8 cellular contexts compared by ENCODE assay signal in genomic region chr2:69385443-69386151, GRCh38. TPM values are rescaled to one million over a fixed set of nuclear protein-coding genes. Genes with fewer than 3 reads are reported as not detected.
DNase-seq lines count a peak whose midpoint lies in the region; ATAC-seq and TF ChIP-seq lines count a peak whose summit lies in the region.

No MANE protein-coding gene starts in this region.

- H3K4me1 ChIP-seq in sigmoid colon, result peaks cover 0 to 55% (median 21%) of the 10 kb centered on the region in 4 donors

- H3K4me3 ChIP-seq in GM12864 (ENCODE audit: low read depth, low read length) (peak overlapping the region; percentile 66), epithelial cell of proximal tubule (ENCODE audit: low read depth, low read length) (peak overlapping the region; percentile 82), sigmoid colon (peak overlapping the region in 3 of 4 donors; percentile 78 to 99 (median 84))

- H3K9me3 ChIP-seq in sigmoid colon, result no peaks in the 10 kb centered on the region

- ATAC-seq in GM18511 (IDR thresholded peaks at IDR 0.05; ENCODE audit: unreplicated experiment) (no peak), GM19328 (IDR thresholded peaks at IDR 0.05; ENCODE audit: unreplicated experiment) (no peak)

- DNase-seq in GM12864 (ENCODE audit: low read depth), result no peak
- peak; percentile 74 for DNase-seq in RKO (ENCODE audit: low spot score)
- DNase-seq in epithelial cell of proximal tubule (ENCODE audit: low read depth), result no peak
- DNase-seq in sigmoid colon, result no peak
- DNase-seq in NCI-H2171 (lab: John Stamatoyannopoulos, UW), result no peak
- no peak for DNase-seq in SHP77 (lab: John Stamatoyannopoulos, UW)

- TF ChIP-seq CTCF in GM12864 (IDR thresholded peaks at IDR 0.05; ENCODE audit: low read depth, low read length, missing control alignments) (no peak), epithelial cell of proximal tubule (conservative IDR thresholded peaks at IDR 0.05; ENCODE audit: low read depth, low read length) (no peak), sigmoid colon (IDR thresholded peaks at IDR 0.05) (no peak)

- TF ChIP-seq EP300 in sigmoid colon (IDR thresholded peaks at IDR 0.05), result no peak

- intact Hi-C loops in sigmoid colon (cut with DNase I), result loop anchor here (1.0 to 5.0 kb wide), 4 partner anchors 51 to 373 kb away; partner anchors contain the start of genes AAK1 and ANTXR1

- 11 to 44% methylated on average over 8 of the region's 8 CpGs for WGBS in sigmoid colon, 2 donors

- peak overlapping the region in 2 of 4 donors; percentile 87 to 91 for H3K27ac ChIP-seq in sigmoid colon

- TF ChIP-seq POLR2A in sigmoid colon (IDR thresholded peaks at IDR 0.05), result no peak

- no peaks in the 10 kb centered on the region for H3K27me3 ChIP-seq in sigmoid colon

- no peaks in the 10 kb centered on the region for H3K36me3 ChIP-seq in sigmoid colon

RNA-seq across cellular contexts. Expression of gene GFPT1, which starts 1.4 kb away (rescaled TPM):
- total RNA-seq in epithelial cell of proximal tubule, result 20.3 and 22.2 TPM in 2 replicates
- 10 to 100 TPM; 14.5 to 24.4 (median 18.7) TPM for total RNA-seq in sigmoid colon
- polyA plus RNA-seq in sigmoid colon, result 10 to 100 TPM; 34.8 to 45.5 (median 41.9) TPM

RNA-seq across cellular contexts. Expression of gene NFU1, which starts 51.6 kb away (rescaled TPM):
- 32.1 and 54.1 TPM in 2 replicates for total RNA-seq in epithelial cell of proximal tubule
- total RNA-seq in sigmoid colon, result 10 to 100 TPM; 43.2 to 91.4 (median 74.2) TPM
- polyA plus RNA-seq in sigmoid colon, result 10 to 100 TPM; 51.5 to 61.3 (median 56.4) TPM
